27 cellular contexts compared by ENCODE assay signal in genomic region chr4:108590776-108591175, GRCh38. TPM values are rescaled to one million over a fixed set of nuclear protein-coding genes. Genes with fewer than 3 reads are reported as not detected.
A peak's percentile ranks its signal among the peaks of the same experiment; 100 is the strongest.
DNase-seq lines count a peak whose midpoint lies in the region; ATAC-seq, FAIRE-seq and TF ChIP-seq lines count a peak whose summit lies in the region.
"Had no signal": no experiment of that assay in that cellular context is flagged by ENCODE, and none has a peak within 500 bp of the region (broad histone marks: within the 10 kb centered on the region; RNA-seq: fewer than 3 reads in every experiment).

No MANE protein-coding gene starts in this region.

- H3K4me3 Mint-ChIP-seq in astrocyte (ENCODE audit: unreplicated experiment) = no peak overlapping the region
- H3K4me3 Mint-ChIP-seq: CD4-positive, alpha-beta memory T cell had no signal

- H3K27ac Mint-ChIP-seq in astrocyte (ENCODE audit: unreplicated experiment) = peak overlapping the region; percentile 92
- H3K27ac Mint-ChIP-seq: CD4-positive, alpha-beta memory T cell had no signal

- H3K36me3 ChIP-seq in GM23248 (ENCODE audit: low read depth) = no peaks in the 10 kb centered on the region
- H3K36me3 ChIP-seq in astrocyte (ENCODE audit: insufficient read depth, low read length) = no peaks in the 10 kb centered on the region
- H3K36me3 ChIP-seq in right lobe of liver = no peaks in the 10 kb centered on the region
- H3K36me3 ChIP-seq in sigmoid colon = no peaks in the 10 kb centered on the region
- H3K36me3 ChIP-seq: BLaER1 treated with 17β-estradiol and CSF1 and Interleukin-3, amounts not matched to agents 10 nM and 100 nM had no signal

- in situ Hi-C loops in GM23248 (cut with MboI) = no loop called here

- H3K9me2 ChIP-seq in GM23248 (ENCODE audit: insufficient read depth) = no peaks in the 10 kb centered on the region

- H3K4me1 ChIP-seq in GM23248 (ENCODE audit: insufficient read depth) (peaks cover 12% of the 10 kb centered on the region), astrocyte (ENCODE audit: insufficient read depth, low read length) (peaks cover 5% of the 10 kb centered on the region), right lobe of liver (no peaks in the 10 kb centered on the region), sigmoid colon (no peaks in the 10 kb centered on the region)

- no peaks in the 10 kb centered on the region for H3K9me3 ChIP-seq in GM23248 (ENCODE audit: low read depth)
- H3K9me3 ChIP-seq in astrocyte (ENCODE audit: insufficient read depth, low read depth, low read length) = no peaks in the 10 kb centered on the region
- H3K9me3 ChIP-seq in right lobe of liver = no peaks in the 10 kb centered on the region
- H3K9me3 ChIP-seq in sigmoid colon = no peaks in the 10 kb centered on the region

- WGBS in GM23248 (ENCODE audit: low coverage in 1 of 2, low lambda C conversion rate in 2 of 2, missing lambda C conversion rate in 2 of 2), 2 experiments = 89 to 91% methylated on average over 1 of the region's 1 CpG
- 55% methylated on average over 1 of the region's 1 CpG for WGBS in right lobe of liver (ENCODE audit: insufficient coverage, low coverage, low lambda C conversion rate, missing lambda C conversion rate)
- WGBS in sigmoid colon, 2 donors = 87 to 94% methylated on average over 1 of the region's 1 CpG

- no peaks in the 10 kb centered on the region for H4K20me1 ChIP-seq in GM23248 (ENCODE audit: insufficient read depth)
- H4K20me1 ChIP-seq in astrocyte (ENCODE audit: insufficient read depth, low read length) = no peaks in the 10 kb centered on the region
- H4K20me1 ChIP-seq: BLaER1 treated with 17β-estradiol and CSF1 and Interleukin-3, amounts not matched to agents 10 nM and 100 nM had no signal

- peaks cover 14% of the 10 kb centered on the region; the same call in 1 of the 2 replicates for H3F3A ChIP-seq in GM23248 (ENCODE audit: insufficient read depth)

- H3K4me3 ChIP-seq in GM23248 = no peak overlapping the region
- no peak overlapping the region for H3K4me3 ChIP-seq in astrocyte (ENCODE audit: insufficient read depth, low read depth, low read length)
- H3K4me3 ChIP-seq in right lobe of liver = no peak overlapping the region
- H3K4me3 ChIP-seq in sigmoid colon = no peak overlapping the region
- H3K4me3 ChIP-seq: BLaER1 treated with 17β-estradiol and CSF1 and Interleukin-3, amounts not matched to agents 10 nM and 100 nM; PC-9 had no signal

- H3K36me3 Mint-ChIP-seq in astrocyte (ENCODE audit: low read depth, unreplicated experiment) = no peaks in the 10 kb centered on the region

- TF ChIP-seq EP300 in sigmoid colon (IDR thresholded peaks at IDR 0.05) = no peak

- H3K27me3 ChIP-seq in GM23248 (replicated peaks; ENCODE audit: insufficient read depth) (no peaks in the 10 kb centered on the region), astrocyte (ENCODE audit: insufficient read depth, low read length) (no peaks in the 10 kb centered on the region), right lobe of liver (no peaks in the 10 kb centered on the region), sigmoid colon (no peaks in the 10 kb centered on the region)
- H3K27me3 ChIP-seq: BLaER1 treated with 17β-estradiol and CSF1 and Interleukin-3, amounts not matched to agents 10 nM and 100 nM had no signal

- ATAC-seq in right lobe of liver = peak; percentile 59 to 90 (median 80)
- ATAC-seq in HG03108 (IDR thresholded peaks at IDR 0.05; ENCODE audit: unreplicated experiment) = no peak
- no peak for ATAC-seq in HG02970 (IDR thresholded peaks at IDR 0.05; ENCODE audit: low FRiP score, unreplicated experiment)
- ATAC-seq: HCT116 had no signal

- DNase-seq in GM23248 = peak; percentile 25
- DNase-seq in astrocyte (ENCODE audit: low read depth) = no peak
- peak; percentile 65 for DNase-seq in fibroblast of peridontal ligament (ENCODE audit: extremely low read depth)
- DNase-seq in right lobe of liver = no peak
- no peak for DNase-seq in sigmoid colon
- DNase-seq in NCI-H1694 treated with DMSO at 0.1 percent for 48 hours (lab: John Stamatoyannopoulos, UW) = no peak
- DNase-seq: CD4-positive, alpha-beta memory T cell; DND-41; Kasumi-1; MM.1S; NCI-H1048; NCI-H1417 treated with DMSO at 0.1 percent for 48 hours; NCI-H187 treated with DMSO at 0.1 percent for 48 hours; NCI-H2107; NCI-H226; NCI-H510A treated with DMSO at 0.1 percent for 48 hours; NCI-H748 treated with DMSO at 0.1 percent for 48 hours; PC-9; RPMI8226; SHP77 had no signal

- H3K4me2 ChIP-seq in GM23248 (ENCODE audit: unreplicated experiment) (no peak overlapping the region), astrocyte (ENCODE audit: low read length) (no peak overlapping the region)
- H3K4me2 ChIP-seq: BLaER1 treated with 17β-estradiol and CSF1 and Interleukin-3, amounts not matched to agents 10 nM and 100 nM; PC-9 had no signal

- no peak overlapping the region for H2AFZ ChIP-seq in GM23248
- no peak overlapping the region for H2AFZ ChIP-seq in astrocyte (ENCODE audit: low read depth, low read length)
- H2AFZ ChIP-seq: PC-9 had no signal

- no peak overlapping the region for H3K9ac ChIP-seq in GM23248
- H3K9ac ChIP-seq in astrocyte (ENCODE audit: low read length) = no peak overlapping the region
- H3K9ac ChIP-seq: BLaER1 treated with 17β-estradiol and CSF1 and Interleukin-3, amounts not matched to agents 10 nM and 100 nM had no signal

- H3K9me3 Mint-ChIP-seq in astrocyte (ENCODE audit: unreplicated experiment) = peaks cover 4% of the 10 kb centered on the region
- H3K9me3 Mint-ChIP-seq: CD4-positive, alpha-beta memory T cell had no signal

- H3K27me3 Mint-ChIP-seq in astrocyte (ENCODE audit: low read depth, unreplicated experiment) = no peaks in the 10 kb centered on the region
- H3K27me3 Mint-ChIP-seq: CD4-positive, alpha-beta memory T cell had no signal

- FAIRE-seq in astrocyte (lab: Jason Lieb, UNC) = no peak
- FAIRE-seq: GM18507, H1 had no signal

- no peak for TF ChIP-seq POLR2A in right lobe of liver (IDR thresholded peaks at IDR 0.05)
- no peak for TF ChIP-seq POLR2A in sigmoid colon (IDR thresholded peaks at IDR 0.05)

- H3K27ac ChIP-seq in GM23248 (no peak overlapping the region), astrocyte (ENCODE audit: low read depth, low read length) (no peak overlapping the region), right lobe of liver (no peak overlapping the region), sigmoid colon (no peak overlapping the region)
- H3K27ac ChIP-seq: BLaER1 treated with 17β-estradiol and CSF1 and Interleukin-3, amounts not matched to agents 10 nM and 100 nM; PC-9; SK-N-MC had no signal

- no peak for TF ChIP-seq CTCF in astrocyte (IDR thresholded peaks at IDR 0.05; ENCODE audit: insufficient read depth, low read depth, low read length)
- no peak for TF ChIP-seq CTCF in right lobe of liver (IDR thresholded peaks at IDR 0.05)
- no peak for TF ChIP-seq CTCF in sigmoid colon (IDR thresholded peaks at IDR 0.05)

- intact Hi-C loops in right lobe of liver (cut with DNase I) (no loop called here), sigmoid colon (cut with DNase I) (no loop called here)

- H3K79me2 ChIP-seq in GM23248 (ENCODE audit: insufficient read depth) (no peaks in the 10 kb centered on the region), astrocyte (ENCODE audit: insufficient read depth, low read length) (no peaks in the 10 kb centered on the region)

- H3K4me1 Mint-ChIP-seq in astrocyte (ENCODE audit: low read depth, unreplicated experiment) = peaks cover 13% of the 10 kb centered on the region

RNA-seq across cellular contexts. Expression of gene RPL34, which starts 29.6 kb away (rescaled TPM):
- 588 and 647 TPM in 2 replicates for total RNA-seq in GM23248 (2014; rRNA removed; shearing (Covaris generic))
- polyA plus RNA-seq in GM23248 (2016; fragmentation: Nextera tagmentation; extraction: Ambion mirVana) (911 and 935 TPM in 2 replicates), sigmoid colon (1,000 to 10,000 TPM; 4,246 to 8,352 (median 4,607) TPM)
- total RNA-seq in astrocyte (957 and 1,087 TPM in 2 replicates), right lobe of liver (100 to 1,000 TPM; 357 to 441 (median 411) TPM), sigmoid colon (1,000 to 10,000 TPM in 3 of 4 donors, 100 to 1,000 TPM in 1; 926 to 1,691 (median 1,619) TPM)

RNA-seq across cellular contexts. Expression of gene OSTC, which starts 59.6 kb away (rescaled TPM):
- 319 and 372 TPM in 2 replicates for total RNA-seq in GM23248 (2014; rRNA removed; shearing (Covaris generic))
- 630 and 637 TPM in 2 replicates for polyA plus RNA-seq in GM23248 (2016; fragmentation: Nextera tagmentation; extraction: Ambion mirVana)
- 240 and 251 TPM in 2 replicates for total RNA-seq in astrocyte
- total RNA-seq in right lobe of liver = 10 to 100 TPM; 66.8 to 86.4 (median 76.9) TPM
- total RNA-seq in sigmoid colon = 10 to 100 TPM; 52.6 to 80.4 (median 75.4) TPM
- 100 to 1,000 TPM in 1 of 3 donors, 10 to 100 TPM in 2; 79.8 to 142 (median 85.9) TPM for polyA plus RNA-seq in sigmoid colon

Comparison
In these comparisons a context has a peak if more than half of its experiments do, and no peak if none do; other contexts are left out.
1. DNase-seq: peak in GM23248 (single experiment) and fibroblast of peridontal ligament (single experiment); none in astrocyte (single experiment), right lobe of liver (0 of 3), sigmoid colon (single experiment) and NCI-H1694 treated with DMSO at 0.1 percent for 48 hours (single experiment).
2. ATAC-seq: peak in right lobe of liver (4 of 4); none in HG03108 (single experiment) and HG02970 (single experiment).